Comparison of ENCODE assay signal across 9 cellular contexts in genomic region chr6:14441371-14441781, GRCh38.
DNase-seq lines count a peak whose midpoint lies in the region; ATAC-seq lines count a peak whose summit lies in the region.
"Had no signal": no experiment of that assay in that cellular context is flagged by ENCODE, and none has a peak within 500 bp of the region (broad histone marks: within the 10 kb centered on the region; RNA-seq: fewer than 3 reads in every experiment).

No MANE protein-coding gene starts in this region.

- H3K4me1 Mint-ChIP-seq in stimulated activated effector memory CD8-positive, alpha-beta T cell treated with anti-CD3 and anti-CD28 coated beads, Interleukin-12 subunit alpha, Interleukin-12 subunit beta, amount 100 ng/mL, for 72 hours = peaks cover 5% of the 10 kb centered on the region

- no peak overlapping the region for H3K27ac Mint-ChIP-seq in stimulated activated effector memory CD8-positive, alpha-beta T cell treated with anti-CD3 and anti-CD28 coated beads, Interleukin-12 subunit alpha, Interleukin-12 subunit beta, amount 100 ng/mL, for 72 hours

- peak; percentile 16 for DNase-seq in NCI-H1092 (lab: John Stamatoyannopoulos, UW)
- peak; percentile 100 for DNase-seq in NCI-H748 treated with DMSO at 0.1 percent for 48 hours (lab: John Stamatoyannopoulos, UW)
- DNase-seq in left ventricle myocardium superior = no peak
- DNase-seq in superior temporal gyrus (ENCODE audit: extremely low spot score) = peak; percentile 51
- no peak for DNase-seq in SW480 (ENCODE audit: low spot score)
- DNase-seq in stimulated activated effector memory CD8-positive, alpha-beta T cell treated with anti-CD3 and anti-CD28 coated beads, Interleukin-12 subunit alpha, Interleukin-12 subunit beta, amount 100 ng/mL, for 72 hours (ENCODE audit: low spot score in 2 of 2) = no peak
- DNase-seq: foreskin melanocyte had no signal

- H3K36me3 Mint-ChIP-seq in stimulated activated effector memory CD8-positive, alpha-beta T cell treated with anti-CD3 and anti-CD28 coated beads, Interleukin-12 subunit alpha, Interleukin-12 subunit beta, amount 100 ng/mL, for 72 hours = no peaks in the 10 kb centered on the region

- H3K9me3 Mint-ChIP-seq in stimulated activated effector memory CD8-positive, alpha-beta T cell treated with anti-CD3 and anti-CD28 coated beads, Interleukin-12 subunit alpha, Interleukin-12 subunit beta, amount 100 ng/mL, for 72 hours = no peaks in the 10 kb centered on the region

- intact Hi-C loops in left ventricle myocardium superior (cut with micrococcal nuclease) = no loop called here

- no peak overlapping the region for H3K4me3 Mint-ChIP-seq in stimulated activated effector memory CD8-positive, alpha-beta T cell treated with anti-CD3 and anti-CD28 coated beads, Interleukin-12 subunit alpha, Interleukin-12 subunit beta, amount 100 ng/mL, for 72 hours

- peak; percentile 94 for ATAC-seq in left ventricle myocardium superior
- no peak for ATAC-seq in stimulated activated effector memory CD8-positive, alpha-beta T cell treated with anti-CD3 and anti-CD28 coated beads, Interleukin-12 subunit alpha, Interleukin-12 subunit beta, amount 100 ng/mL, for 72 hours
- ATAC-seq in HG03520 (IDR thresholded peaks at IDR 0.05; ENCODE audit: unreplicated experiment) = no peak
- no peak for ATAC-seq in HG03159 (IDR thresholded peaks at IDR 0.05; ENCODE audit: unreplicated experiment)

Comparison
In these comparisons a context has a peak if more than half of its experiments do, and no peak if none do; other contexts are left out.
1. DNase-seq: peak in NCI-H1092 (single experiment), NCI-H748 treated with DMSO at 0.1 percent for 48 hours (single experiment) and superior temporal gyrus (single experiment); none in left ventricle myocardium superior (single experiment), SW480 (single experiment) and stimulated activated effector memory CD8-positive, alpha-beta T cell treated with anti-CD3 and anti-CD28 coated beads, Interleukin-12 subunit alpha, Interleukin-12 subunit beta, amount 100 ng/mL, for 72 hours (0 of 2).